16 cellular contexts compared by ENCODE assay signal in the genomic region with DNA sequence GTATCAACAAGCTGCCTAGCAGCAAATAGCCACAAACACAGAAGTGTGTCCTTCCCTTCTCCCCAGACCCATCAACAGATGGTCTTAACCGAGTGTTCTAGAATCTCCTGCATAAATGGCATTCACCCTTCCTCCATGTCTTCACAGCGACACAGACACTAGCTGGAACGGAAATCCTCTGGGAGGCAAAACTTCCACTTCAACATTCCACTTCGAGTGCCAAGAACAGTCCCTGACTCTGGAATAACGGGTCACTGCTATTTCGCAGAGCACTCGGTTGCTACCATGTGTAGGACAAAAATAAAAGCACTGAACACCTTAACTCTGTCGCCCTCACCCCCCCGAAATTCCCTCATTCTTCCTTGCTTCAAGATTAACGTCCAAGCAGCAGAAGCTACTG.
"Had no signal": no experiment of that assay in that cellular context is flagged by ENCODE, and none has a peak within 500 bp of the region (broad histone marks: within the 10 kb centered on the region; RNA-seq: fewer than 3 reads in every experiment).

No MANE protein-coding gene starts in this region.

- H3K36me3 ChIP-seq: neural progenitor cell had no signal

- H3K4me1 ChIP-seq: foreskin keratinocyte had no signal

- H3K4me3 Mint-ChIP-seq: activated T-cell treated with anti-CD3 and anti-CD28 coated beads, Interleukin-2, amount 50 U/mL, for 4 hours; naive thymus-derived CD4-positive, alpha-beta T cell; neural progenitor cell; WTC11 had no signal

- H3K4me3 ChIP-seq: lung, neural progenitor cell had no signal

- H3K4me1 Mint-ChIP-seq: neural progenitor cell had no signal

- H2AFZ ChIP-seq: neural progenitor cell had no signal

- H3K27ac Mint-ChIP-seq: neural progenitor cell, WTC11 had no signal

- H3K27ac ChIP-seq: foreskin keratinocyte, neural progenitor cell had no signal

- H3K9me3 Mint-ChIP-seq: activated T-cell treated with anti-CD3 and anti-CD28 coated beads, Interleukin-2, amount 50 U/mL, for 4 hours had no signal

- H3K27me3 Mint-ChIP-seq: naive thymus-derived CD4-positive, alpha-beta T cell had no signal

- H3K4me2 ChIP-seq: neural progenitor cell had no signal

- H3K27me3 ChIP-seq: foreskin keratinocyte, neural progenitor cell had no signal

- ATAC-seq: activated T-cell treated with anti-CD3 and anti-CD28 coated beads, Interleukin-2, amount 50 U/mL, for 4 hours; foreskin keratinocyte; naive thymus-derived CD4-positive, alpha-beta T cell; stimulated activated naive CD8-positive, alpha-beta T cell treated with anti-CD3 and anti-CD28 coated beads, Interleukin-15, Interleukin-2, amounts not matched to agents 100 U/mL and 50 U/mL, for 24 hours; WTC11 had no signal

- DNase-seq: activated CD8-positive, alpha-beta memory T cell treated with anti-CD3 and anti-CD28 coated beads, Interleukin-2, amount 50 U/mL, for 4 hours; activated naive CD4-positive, alpha-beta T cell treated with Interleukin-2 at 50 U/mL for 16 hours; activated T-cell treated with anti-CD3 and anti-CD28 coated beads, Interleukin-2, amount 50 U/mL, for 4 hours; amygdala; effector CD8-positive, alpha-beta T cell; erythroblast; foreskin keratinocyte; hypothalamus; naive thymus-derived CD4-positive, alpha-beta T cell; retina; stimulated activated CD4-positive, alpha-beta T cell treated with anti-CD3 and anti-CD28 coated beads, Interleukin-4, amount 100 ng/mL, for 24 hours; stimulated activated naive CD8-positive, alpha-beta T cell treated with anti-CD3 and anti-CD28 coated beads, Interleukin-15, Interleukin-2, amounts not matched to agents 100 U/mL and 50 U/mL, for 24 hours; T-helper 9 cell had no signal
